ENCODE assay signal across 23 cellular contexts in the genomic region with DNA sequence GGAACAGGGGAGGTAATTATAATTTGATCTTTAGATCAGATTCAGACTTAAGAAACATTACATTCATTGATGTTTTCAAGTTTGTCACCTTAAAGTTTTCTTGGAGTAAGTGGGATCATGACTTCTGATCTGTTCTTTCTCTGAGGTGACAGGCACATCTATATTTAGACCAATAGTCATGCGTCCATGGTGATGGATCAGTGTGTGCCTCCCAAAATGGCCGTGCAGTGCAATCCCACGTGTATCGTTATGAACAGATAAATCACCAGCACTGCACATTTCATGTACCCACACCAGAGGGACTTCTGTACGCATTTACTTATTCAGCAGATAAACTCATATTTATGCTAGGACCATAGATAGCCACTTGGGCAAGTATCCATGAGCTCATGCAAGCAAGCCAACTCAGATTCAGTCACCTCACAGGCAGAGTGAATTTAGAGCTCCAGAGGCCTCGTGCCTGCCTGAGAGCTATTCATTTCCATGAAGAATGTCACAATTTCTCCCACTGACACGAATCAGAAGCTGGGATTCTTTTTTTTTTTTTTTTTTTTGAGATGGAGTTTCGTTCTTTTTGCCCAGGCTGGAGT.
"Had no signal": no experiment of that assay in that cellular context is flagged by ENCODE, and none has a peak within 500 bp of the region (broad histone marks: within the 10 kb centered on the region; RNA-seq: fewer than 3 reads in every experiment).

No MANE protein-coding gene starts in this region.

- DNase-seq: activated CD4-positive, alpha-beta memory T cell treated with anti-CD3 and anti-CD28 coated beads for 36 hours; activated CD4-positive, alpha-beta T cell treated with anti-CD3 and anti-CD28 coated beads for 4 hours; activated CD4-positive, CD25-positive, alpha-beta regulatory T cell; activated effector memory CD4-positive, alpha-beta T cell treated with anti-CD3 and anti-CD28 coated beads, Interleukin-2, amount 50 U/mL, for 16 hours; activated naive CD4-positive, alpha-beta T cell treated with anti-CD3 and anti-CD28 coated beads, Interleukin-2, amount 50 U/mL, for 16 hours; activated naive CD8-positive, alpha-beta T cell treated with anti-CD3 and anti-CD28 coated beads, Interleukin-2, amount 50 U/mL, for 24 hours; activated T-cell treated with anti-CD3 and anti-CD28 coated beads, Interleukin-2, amount 50 U/mL, for 72 hours; dermis blood vessel endothelial cell; effector CD8-positive, alpha-beta T cell; immature natural killer cell; mammary epithelial cell; nephron progenitor cell; sigmoid colon; stimulated activated CD4-positive, alpha-beta T cell treated with anti-CD3 and anti-CD28 coated beads, Interleukin-2, amount 100 ng/mL, for 48 hours; stimulated activated CD8-positive, alpha-beta memory T cell treated with anti-CD3 and anti-CD28 coated beads, Interleukin-4, amount 100 ng/mL, for 48 hours; stimulated activated naive B cell treated with anti-CD40 and anti-IgM and Interleukin-4, amounts not matched to agents 10 μg/mL and 1 μg/mL and 100 μg/mL, for 72 hours; T1000; testis; trophoblast cell; uterus had no signal

- ATAC-seq: activated naive CD8-positive, alpha-beta T cell treated with anti-CD3 and anti-CD28 coated beads, Interleukin-2, amount 50 U/mL, for 24 hours; activated T-cell treated with anti-CD3 and anti-CD28 coated beads, Interleukin-2, amount 50 U/mL, for 72 hours; esophagus mucosa; left lobe of liver; stimulated activated naive B cell treated with anti-CD40 and anti-IgM and Interleukin-4, amounts not matched to agents 10 μg/mL and 1 μg/mL and 100 μg/mL, for 72 hours had no signal

- H3K27ac ChIP-seq: hepatocyte, testis, uterus had no signal

- H3K4me1 ChIP-seq: testis, uterus had no signal

- H3K27me3 ChIP-seq: hepatocyte, sigmoid colon, testis, uterus had no signal

- H3K4me3 ChIP-seq: hepatocyte, sigmoid colon, testis, uterus had no signal

- H3K36me3 ChIP-seq: sigmoid colon, uterus had no signal

- H3K9me3 ChIP-seq: sigmoid colon, testis, uterus had no signal
